ENCODE assay signal across 1 cellular context in the genomic region with DNA sequence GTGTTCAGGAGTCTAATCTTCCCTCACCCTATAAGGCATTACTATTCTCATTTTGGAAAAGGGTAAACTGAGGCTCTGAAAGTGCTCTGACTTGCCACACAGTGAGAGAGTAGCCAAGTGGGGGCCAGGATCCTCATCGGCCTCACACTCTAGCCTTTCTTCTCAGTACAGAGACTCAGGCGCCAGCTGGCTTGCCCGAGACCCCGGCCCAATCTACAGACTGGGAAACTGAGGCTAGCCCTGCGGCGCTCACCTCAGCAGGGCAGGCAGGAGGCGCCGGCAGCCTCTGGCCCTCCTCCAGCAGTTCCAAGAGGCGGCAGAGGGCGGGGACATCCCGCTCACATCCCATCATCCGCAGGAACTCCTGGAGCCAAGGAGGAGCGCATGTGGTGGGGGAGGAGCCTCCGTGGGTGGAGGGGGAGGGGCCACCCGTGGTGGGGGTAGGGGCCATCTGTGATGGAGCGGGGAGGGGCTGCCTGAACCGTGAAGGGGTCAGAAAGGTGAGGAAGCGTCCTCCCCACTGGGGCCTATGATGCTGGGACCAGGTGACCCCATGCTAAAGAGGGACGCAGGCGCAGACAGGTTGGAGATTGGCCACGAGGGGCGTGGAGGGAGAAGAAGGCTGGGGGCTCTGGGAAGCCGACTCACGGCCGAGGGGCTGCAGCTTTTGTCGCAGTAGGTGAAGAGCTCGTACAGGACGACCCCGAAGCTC.
A peak's percentile ranks its signal among the peaks of the same experiment; 100 is the strongest.
TF ChIP-seq lines count a peak whose summit lies in the region.

No MANE protein-coding gene starts in this region.

TF ChIP-seq in H1, 55 proteins besides CTCF, POLR2A, EP300 and RAD21:
- TF ChIP-seq BCL11A (IDR thresholded peaks at IDR 0.05; ENCODE audit: low read depth in 2 of 2, low read length in 2 of 2) (no peak), ASH2L (IDR thresholded peaks at IDR 0.05; ENCODE audit: low read length) (peak; percentile 82), USF2 (IDR thresholded peaks at IDR 0.05; ENCODE audit: low read length) (peak; percentile 22; the same call in 1 of the 2 replicates), TCF12 (IDR thresholded peaks at IDR 0.05; ENCODE audit: low read depth, low read length) (0 out of 2 replicates have a peak, but pooled peaks have one; percentile 5), CREB1 (IDR thresholded peaks at IDR 0.05) (peak; percentile 14; the same call in 1 of the 2 replicates), HDAC2 (IDR thresholded peaks at IDR 0.05; ENCODE audit: borderline replicate concordance in 1 of 2, low read depth in 2 of 2, low read length in 2 of 2) (peak in 1 of 2 experiments; percentile 97; a peak in 2 of 4 replicates), KDM4A (IDR thresholded peaks at IDR 0.05; ENCODE audit: low read depth, low read length, severe bottlenecking) (peak; percentile 54), NRF1 (IDR thresholded peaks at IDR 0.05; ENCODE audit: low read depth, low read length) (0 out of 2 replicates have a peak, but pooled peaks have one; percentile 1), RFX5 (IDR thresholded peaks at IDR 0.05; ENCODE audit: borderline replicate concordance, low read depth, low read length) (no peak), MAFK (IDR thresholded peaks at IDR 0.05; ENCODE audit: low read depth, low read length) (no peak), YY1 (IDR thresholded peaks at IDR 0.05; ENCODE audit: low read depth, low read length) (0 out of 2 replicates have a peak, but pooled peaks have one; percentile 29), SP2 (IDR thresholded peaks at IDR 0.05; ENCODE audit: low read length) (no peak), JUN (IDR thresholded peaks at IDR 0.05; ENCODE audit: low read depth, low read length) (no peak), TBP (IDR thresholded peaks at IDR 0.05; ENCODE audit: low read depth, low read length) (peak; percentile 19), RBBP5 (IDR thresholded peaks at IDR 0.05; ENCODE audit: borderline replicate concordance, low read depth, low read length) (0 out of 2 replicates have a peak, but pooled peaks have one; percentile 44), CHD2 (IDR thresholded peaks at IDR 0.05; ENCODE audit: low read length) (peak; percentile 33; the same call in 1 of the 2 replicates), E2F6 (IDR thresholded peaks at IDR 0.05) (0 out of 2 replicates have a peak, but pooled peaks have one; percentile 38), POLR2AphosphoS5 (IDR thresholded peaks at IDR 0.05; ENCODE audit: low read depth, low read length) (no peak), PHF8 (conservative IDR thresholded peaks at IDR 0.05; ENCODE audit: low read depth, low read length) (peak; percentile 68), NANOG (IDR thresholded peaks at IDR 0.05; ENCODE audit: insufficient read depth, low read depth, low read length, poor library complexity, severe bottlenecking) (no peak), KDM1A (IDR thresholded peaks at IDR 0.05; ENCODE audit: borderline replicate concordance, low read length) (peak; percentile 99)
- TF ChIP-seq, protein P1, sequence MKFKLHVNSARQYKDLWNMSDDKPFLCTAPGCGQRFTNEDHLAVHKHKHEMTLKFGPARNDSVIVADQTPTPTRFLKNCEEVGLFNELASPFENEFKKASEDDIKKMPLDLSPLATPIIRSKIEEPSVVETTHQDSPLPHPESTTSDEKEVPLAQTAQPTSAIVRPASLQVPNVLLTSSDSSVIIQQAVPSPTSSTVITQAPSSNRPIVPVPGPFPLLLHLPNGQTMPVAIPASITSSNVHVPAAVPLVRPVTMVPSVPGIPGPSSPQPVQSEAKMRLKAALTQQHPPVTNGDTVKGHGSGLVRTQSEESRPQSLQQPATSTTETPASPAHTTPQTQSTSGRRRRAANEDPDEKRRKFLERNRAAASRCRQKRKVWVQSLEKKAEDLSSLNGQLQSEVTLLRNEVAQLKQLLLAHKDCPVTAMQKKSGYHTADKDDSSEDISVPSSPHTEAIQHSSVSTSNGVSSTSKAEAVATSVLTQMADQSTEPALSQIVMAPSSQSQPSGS (IDR thresholded peaks at IDR 0.05; ENCODE audit: low read length), result no peak
TF ChIP-seq in H1: peak in this region for 14.
